In the genomic region with DNA sequence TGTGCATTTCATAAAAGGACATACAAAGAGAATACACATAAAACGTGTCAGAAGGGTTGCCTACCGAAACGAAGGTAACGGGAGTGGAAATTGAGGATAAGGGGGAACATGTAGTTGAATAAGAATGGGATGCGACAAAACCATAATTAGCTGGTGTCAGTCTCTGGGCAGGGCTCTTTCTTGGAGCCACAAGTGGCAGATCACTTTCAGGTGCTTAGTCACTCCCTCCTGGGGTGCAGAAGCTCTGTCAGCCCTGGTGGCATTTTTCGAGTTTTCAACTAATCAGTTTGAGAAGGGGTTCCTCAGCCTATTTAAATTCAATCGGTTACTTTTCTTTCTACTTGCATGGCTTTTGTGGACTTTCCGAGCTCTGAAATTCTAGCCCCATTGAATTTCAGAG, we compare ENCODE assay signal across 31 cellular contexts.
"Had no signal": no experiment of that assay in that cellular context is flagged by ENCODE, and none has a peak within 500 bp of the region (broad histone marks: within the 10 kb centered on the region; RNA-seq: fewer than 3 reads in every experiment).

No MANE protein-coding gene starts in this region.

- DNase-seq: activated CD4-positive, alpha-beta T cell treated with anti-CD3 and anti-CD28 coated beads, Interleukin-2, amount 10 ng/mL, durations not matched to agents 24 days and 14 days; activated CD4-positive, alpha-beta T cell treated with anti-CD3 and anti-CD28 coated beads, Interleukin-2, amount 50 U/mL, for 4 hours; activated CD8-positive, alpha-beta T cell treated with anti-CD3 and anti-CD28 coated beads for 36 hours; activated naive CD4-positive, alpha-beta T cell treated with anti-CD3 and anti-CD28 coated beads, Interleukin-2, amount 10 ng/mL, durations not matched to agents 7 days and 5 days; activated naive CD8-positive, alpha-beta T cell treated with anti-CD3 and anti-CD28 coated beads, Interleukin-2, amount 50 U/mL, for 24 hours; activated T-cell treated with anti-CD3 and anti-CD28 coated beads, Interleukin-2, amount 50 U/mL, for 4 hours; anterior cingulate cortex; brain microvascular endothelial cell; central memory CD4-positive, alpha-beta T cell; NCI-H1048; NCI-H1105 treated with DMSO at 0.1 percent for 48 hours; NCI-H1436; NCI-H1694; NCI-H1930; NCI-H2081 treated with DMSO at 0.1 percent for 48 hours; NCI-H226; NCI-H446 treated with DMSO at 0.1 percent for 48 hours; NCI-H524; NCI-H69; NCI-H82; PC-3; Peyer's patch; RPMI8226; SHP77 treated with DMSO at 0.1 percent for 48 hours; SK-N-SH had no signal

- H3K4me2 ChIP-seq: SK-N-SH had no signal

- H3K4me1 ChIP-seq: Peyer's patch, SJSA1 had no signal

- H3K4me3 Mint-ChIP-seq: activated CD4-positive, alpha-beta T cell treated with anti-CD3 and anti-CD28 coated beads, Interleukin-2, amount 10 ng/mL, durations not matched to agents 24 days and 14 days; activated CD8-positive, alpha-beta T cell treated with anti-CD3 and anti-CD28 coated beads for 36 hours; activated naive CD4-positive, alpha-beta T cell treated with anti-CD3 and anti-CD28 coated beads, Interleukin-2, amount 10 ng/mL, durations not matched to agents 7 days and 5 days; activated naive CD8-positive, alpha-beta T cell; activated naive CD8-positive, alpha-beta T cell treated with anti-CD3 and anti-CD28 coated beads, Interleukin-2, amount 50 U/mL, for 24 hours; activated T-cell treated with anti-CD3 and anti-CD28 coated beads, Interleukin-2, amount 50 U/mL, for 4 hours; activated T-helper 1 cell treated with anti-CD3 and anti-CD28 coated beads, Interleukin-12 subunit alpha, Interleukin-12 subunit beta, Interleukin-2, Interleukin-4 antibody, amounts not matched to agents 30 ng/mL and 10 ng/mL and 1 ng/mL, durations not matched to agents 14 hours and 24 hours and 36 hours; T-helper 1 cell treated with Interleukin-12 subunit alpha and Interleukin-12 subunit beta and Interleukin-4 antibody, amounts not matched to agents 30 μg/mL and 1 μg/mL, for 36 hours; T-helper 2 cell treated with Interferon-gamma antibody and Interleukin-4, amounts not matched to agents 5 μg/mL and 100 μg/mL, for 36 hours had no signal

- H3K27me3 ChIP-seq: brain microvascular endothelial cell, Peyer's patch, SJSA1 had no signal

- ATAC-seq: activated CD8-positive, alpha-beta T cell treated with anti-CD3 and anti-CD28 coated beads for 36 hours; activated naive CD8-positive, alpha-beta T cell treated with anti-CD3 and anti-CD28 coated beads, Interleukin-2, amount 50 U/mL, for 24 hours; activated T-cell treated with anti-CD3 and anti-CD28 coated beads, Interleukin-2, amount 50 U/mL, for 4 hours; K562; PC-3 had no signal

- H3K9me2 ChIP-seq: SK-N-SH had no signal

- H3K27ac ChIP-seq: brain microvascular endothelial cell, Peyer's patch, SJSA1 had no signal

- H3K4me1 Mint-ChIP-seq: activated CD4-positive, alpha-beta T cell treated with anti-CD3 and anti-CD28 coated beads, Interleukin-2, amount 10 ng/mL, durations not matched to agents 24 days and 14 days; activated naive CD4-positive, alpha-beta T cell treated with anti-CD3 and anti-CD28 coated beads, Interleukin-2, amount 10 ng/mL, durations not matched to agents 7 days and 5 days; activated naive CD8-positive, alpha-beta T cell treated with anti-CD3 and anti-CD28 coated beads, Interleukin-2, amount 50 U/mL, for 24 hours had no signal

- H3K4me3 ChIP-seq: K562, Peyer's patch, SJSA1 had no signal

- H3K36me3 ChIP-seq: brain microvascular endothelial cell, Peyer's patch, SJSA1 had no signal

- H3K36me3 Mint-ChIP-seq: activated naive CD4-positive, alpha-beta T cell treated with anti-CD3 and anti-CD28 coated beads, Interleukin-2, amount 10 ng/mL, durations not matched to agents 7 days and 5 days; activated naive CD8-positive, alpha-beta T cell had no signal

- H3K9ac ChIP-seq: SK-N-SH had no signal

- H3K27ac Mint-ChIP-seq: activated CD4-positive, alpha-beta T cell treated with anti-CD3 and anti-CD28 coated beads, Interleukin-2, amount 10 ng/mL, durations not matched to agents 24 days and 14 days; activated CD8-positive, alpha-beta T cell treated with anti-CD3 and anti-CD28 coated beads for 36 hours; activated naive CD4-positive, alpha-beta T cell treated with anti-CD3 and anti-CD28 coated beads, Interleukin-2, amount 10 ng/mL, durations not matched to agents 7 days and 5 days; activated naive CD8-positive, alpha-beta T cell; activated naive CD8-positive, alpha-beta T cell treated with anti-CD3 and anti-CD28 coated beads, Interleukin-2, amount 50 U/mL, for 24 hours; activated T-helper 1 cell treated with anti-CD3 and anti-CD28 coated beads, Interleukin-12 subunit alpha, Interleukin-12 subunit beta, Interleukin-2, Interleukin-4 antibody, amounts not matched to agents 30 ng/mL and 10 ng/mL and 1 ng/mL, durations not matched to agents 14 hours and 24 hours and 36 hours; T-helper 1 cell treated with Interleukin-12 subunit alpha and Interleukin-12 subunit beta and Interleukin-4 antibody, amounts not matched to agents 30 μg/mL and 1 μg/mL, for 36 hours; T-helper 2 cell treated with Interferon-gamma antibody and Interleukin-4, amounts not matched to agents 5 μg/mL and 100 μg/mL, for 36 hours had no signal

- H3K9me3 Mint-ChIP-seq: activated CD4-positive, alpha-beta T cell treated with anti-CD3 and anti-CD28 coated beads, Interleukin-2, amount 10 ng/mL, durations not matched to agents 24 days and 14 days; activated CD8-positive, alpha-beta T cell treated with anti-CD3 and anti-CD28 coated beads for 36 hours; activated naive CD4-positive, alpha-beta T cell treated with anti-CD3 and anti-CD28 coated beads, Interleukin-2, amount 10 ng/mL, durations not matched to agents 7 days and 5 days; activated naive CD8-positive, alpha-beta T cell treated with anti-CD3 and anti-CD28 coated beads, Interleukin-2, amount 50 U/mL, for 24 hours; activated T-cell treated with anti-CD3 and anti-CD28 coated beads, Interleukin-2, amount 50 U/mL, for 4 hours; activated T-helper 1 cell treated with anti-CD3 and anti-CD28 coated beads, Interleukin-12 subunit alpha, Interleukin-12 subunit beta, Interleukin-2, Interleukin-4 antibody, amounts not matched to agents 30 ng/mL and 10 ng/mL and 1 ng/mL, durations not matched to agents 14 hours and 24 hours and 36 hours; T-helper 1 cell treated with Interleukin-12 subunit alpha and Interleukin-12 subunit beta and Interleukin-4 antibody, amounts not matched to agents 30 μg/mL and 1 μg/mL, for 36 hours; T-helper 2 cell treated with Interferon-gamma antibody and Interleukin-4, amounts not matched to agents 5 μg/mL and 100 μg/mL, for 36 hours had no signal

- H3K27me3 Mint-ChIP-seq: activated CD4-positive, alpha-beta T cell treated with anti-CD3 and anti-CD28 coated beads, Interleukin-2, amount 10 ng/mL, durations not matched to agents 24 days and 14 days; activated naive CD4-positive, alpha-beta T cell treated with anti-CD3 and anti-CD28 coated beads, Interleukin-2, amount 10 ng/mL, durations not matched to agents 7 days and 5 days had no signal

- H3K9me3 ChIP-seq: Peyer's patch, SJSA1, SK-N-SH had no signal
